In genomic region chr1:67019600-67020136, GRCh38 we compare ENCODE assay signal across 10 cellular contexts. TPM values are rescaled to one million over a fixed set of nuclear protein-coding genes. Genes with fewer than 3 reads are reported as not detected.
DNase-seq lines count a peak whose midpoint lies in the region; ATAC-seq, FAIRE-seq and TF ChIP-seq lines count a peak whose summit lies in the region.
"Had no signal": no experiment of that assay in that cellular context is flagged by ENCODE, and none has a peak within 500 bp of the region (broad histone marks: within the 10 kb centered on the region; RNA-seq: fewer than 3 reads in every experiment).

No MANE protein-coding gene starts in this region.

- TF ChIP-seq CTCF in astrocyte (IDR thresholded peaks at IDR 0.05; ENCODE audit: insufficient read depth, low read depth, low read length), result no peak
- TF ChIP-seq CTCF in right atrium auricular region (IDR thresholded peaks at IDR 0.05), result no peak
- TF ChIP-seq CTCF in D721Med (IDR thresholded peaks at IDR 0.05; ENCODE audit: insufficient read depth, missing control alignments), result no peak

- H3K27me3 Mint-ChIP-seq in astrocyte (ENCODE audit: low read depth, unreplicated experiment), result no peaks in the 10 kb centered on the region

- peak overlapping the region; percentile 57 for H3K27ac ChIP-seq in GM23248
- peak overlapping the region; percentile 79 for H3K27ac ChIP-seq in astrocyte (ENCODE audit: low read depth, low read length)
- peak overlapping the region; percentile 47 to 55 for H3K27ac ChIP-seq in right atrium auricular region

- DNase-seq in GM23248 (peak; percentile 68), astrocyte (ENCODE audit: low read depth) (peak; percentile 99), right atrium auricular region (ENCODE audit: low spot score) (no peak), renal cortical epithelial cell (ENCODE audit: low read depth) (peak; percentile 86), activated T-cell treated with anti-CD3 and anti-CD28 coated beads for 4 hours (no peak), D721Med (ENCODE audit: insufficient read length, low spot score) (no peak)
- DNase-seq: activated gamma-delta T cell treated with Interleukin-2 at 50 U/mL for 16 hours, GOT3 had no signal

- no peaks in the 10 kb centered on the region for H3K9me2 ChIP-seq in GM23248 (ENCODE audit: insufficient read depth)

- WGBS in GM23248 (ENCODE audit: low coverage in 1 of 2, low lambda C conversion rate in 2 of 2, missing lambda C conversion rate in 2 of 2), 2 experiments, result 0% methylated on average over 1 of the region's 1 CpG

- peak; percentile 92 for FAIRE-seq in astrocyte (lab: Jason Lieb, UNC)
- FAIRE-seq in D721Med (lab: Jason Lieb, UNC), result no peak

- H3K4me2 ChIP-seq in GM23248 (ENCODE audit: unreplicated experiment), result peak overlapping the region; percentile 45
- peak overlapping the region; percentile 57 for H3K4me2 ChIP-seq in astrocyte (ENCODE audit: low read length)

- peaks cover 18% of the 10 kb centered on the region; the same call in 1 of the 2 replicates for H3K36me3 ChIP-seq in GM23248 (ENCODE audit: low read depth)
- H3K36me3 ChIP-seq in astrocyte (ENCODE audit: insufficient read depth, low read length), result peaks cover 4% of the 10 kb centered on the region
- no peaks in the 10 kb centered on the region for H3K36me3 ChIP-seq in right atrium auricular region

- no peak overlapping the region for H3K4me3 Mint-ChIP-seq in astrocyte (ENCODE audit: unreplicated experiment)

- H3K4me3 ChIP-seq in GM23248, result no peak overlapping the region
- H3K4me3 ChIP-seq in astrocyte (ENCODE audit: insufficient read depth, low read depth, low read length), result peak overlapping the region; percentile 9
- no peak overlapping the region for H3K4me3 ChIP-seq in right atrium auricular region

- no peak overlapping the region for H3K9ac ChIP-seq in GM23248
- H3K9ac ChIP-seq in astrocyte (ENCODE audit: low read length), result peak overlapping the region; percentile 59

- H3K4me1 ChIP-seq in GM23248 (ENCODE audit: insufficient read depth), result peaks cover 28% of the 10 kb centered on the region
- peaks cover 40% of the 10 kb centered on the region for H3K4me1 ChIP-seq in astrocyte (ENCODE audit: insufficient read depth, low read length)
- peaks cover 0 to 20% of the 10 kb centered on the region in 2 donors for H3K4me1 ChIP-seq in right atrium auricular region

- peaks cover 48% of the 10 kb centered on the region for H3F3A ChIP-seq in GM23248 (ENCODE audit: insufficient read depth)

- H4K20me1 ChIP-seq in GM23248 (ENCODE audit: insufficient read depth) (no peaks in the 10 kb centered on the region), astrocyte (ENCODE audit: insufficient read depth, low read length) (no peaks in the 10 kb centered on the region)

- H3K9me3 ChIP-seq in GM23248 (ENCODE audit: low read depth) (no peaks in the 10 kb centered on the region), astrocyte (ENCODE audit: insufficient read depth, low read depth, low read length) (no peaks in the 10 kb centered on the region), right atrium auricular region (no peaks in the 10 kb centered on the region)

- peak overlapping the region; percentile 93 for H3K27ac Mint-ChIP-seq in astrocyte (ENCODE audit: unreplicated experiment)

- peak overlapping the region; percentile 22 for H2AFZ ChIP-seq in GM23248
- no peak overlapping the region for H2AFZ ChIP-seq in astrocyte (ENCODE audit: low read depth, low read length)

- H3K9me3 Mint-ChIP-seq in astrocyte (ENCODE audit: unreplicated experiment), result no peaks in the 10 kb centered on the region

- ATAC-seq in HG03097 (IDR thresholded peaks at IDR 0.05; ENCODE audit: low FRiP score, unreplicated experiment) (no peak), HG02885 (IDR thresholded peaks at IDR 0.05; ENCODE audit: poor library complexity, unreplicated experiment) (no peak)

- H3K36me3 Mint-ChIP-seq in astrocyte (ENCODE audit: low read depth, unreplicated experiment), result peaks cover 6% of the 10 kb centered on the region

- in situ Hi-C loops in GM23248 (cut with MboI), result no loop called here

- H3K27me3 ChIP-seq in GM23248 (replicated peaks; ENCODE audit: insufficient read depth) (no peaks in the 10 kb centered on the region), astrocyte (ENCODE audit: insufficient read depth, low read length) (no peaks in the 10 kb centered on the region), right atrium auricular region (no peaks in the 10 kb centered on the region)

- peaks cover 4% of the 10 kb centered on the region; the same call in 1 of the 2 replicates for H3K79me2 ChIP-seq in GM23248 (ENCODE audit: insufficient read depth)
- H3K79me2 ChIP-seq in astrocyte (ENCODE audit: insufficient read depth, low read length), result no peaks in the 10 kb centered on the region

- H3K4me1 Mint-ChIP-seq in astrocyte (ENCODE audit: low read depth, unreplicated experiment), result peaks cover 38% of the 10 kb centered on the region

RNA-seq across cellular contexts. Expression of gene SLC35D1, which starts 34.3 kb away (rescaled TPM):
- 13.4 and 14.9 TPM in 2 replicates for total RNA-seq in GM23248 (2014; rRNA removed; shearing (Covaris generic))
- polyA plus RNA-seq in GM23248 (2016; fragmentation: Nextera tagmentation; extraction: Ambion mirVana), result 8.0 and 9.1 TPM in 2 replicates
- total RNA-seq in astrocyte, result 12.7 and 13.1 TPM in 2 replicates
- total RNA-seq in right atrium auricular region, result 1 to 10 TPM; 3.3 to 4.9 TPM
- 10.1 and 18.3 TPM in 2 replicates for total RNA-seq in renal cortical epithelial cell

Comparison
In these comparisons a context has a peak if more than half of its experiments do, and no peak if none do; other contexts are left out.
1. DNase-seq: peak in GM23248 (single experiment), astrocyte (single experiment) and renal cortical epithelial cell (single experiment); none in right atrium auricular region (single experiment), activated T-cell treated with anti-CD3 and anti-CD28 coated beads for 4 hours (single experiment) and D721Med (single experiment).
2. Peak in every context shown above with its lines, with median percentiles within 50 percentile points of each other: H3K27ac ChIP-seq.